In genomic region chr16:15857779-15858560, GRCh38 we compare ENCODE assay signal across 8 cellular contexts. TPM values are rescaled to one million over a fixed set of nuclear protein-coding genes. Genes with fewer than 3 reads are reported as not detected.
DNase-seq lines count a peak whose midpoint lies in the region; ATAC-seq, FAIRE-seq and TF ChIP-seq lines count a peak whose summit lies in the region.

No MANE protein-coding gene starts in this region.

- peak overlapping the region; percentile 94 for H2AFZ ChIP-seq in endothelial cell of umbilical vein (ENCODE audit: low read depth, low read length)

- dilution Hi-C loops in endothelial cell of umbilical vein (cut with MboI; ENCODE audit: extremely low pct_ligation_motif_present, low sequenced_read_pairs), result no loop called here

- no peaks in the 10 kb centered on the region for H4K20me1 ChIP-seq in endothelial cell of umbilical vein (replicated peaks; ENCODE audit: control insufficient read depth, extremely low read depth, insufficient read depth, low read length)

- intact Hi-C loops in endothelial cell of umbilical vein (cut with micrococcal nuclease), result no loop called here

- no TSS peak for BruUV-seq in endothelial cell of umbilical vein (replicated peaks; lab: Mats Ljungman, UMichigan)

- TF ChIP-seq POLR2A in endothelial cell of umbilical vein (IDR thresholded peaks at IDR 0.05; ENCODE audit: low read depth, low read length), result no peak

- DNase-seq in AG20443 (ENCODE audit: low spot score), result peak; percentile 84
- peak; percentile 22 for DNase-seq in MG63
- DNase-seq in endothelial cell of umbilical vein (ENCODE audit: low read depth, low spot score), result peak; percentile 22
- no peak for DNase-seq in activated gamma-delta T cell treated with Interleukin-2 at 50 U/mL for 16 hours
- no peak for DNase-seq in cerebellar cortex (ENCODE audit: low spot score)

- H3K4me1 ChIP-seq in endothelial cell of umbilical vein (ENCODE audit: control insufficient read depth, extremely low read depth, insufficient read depth, low read length) (peaks cover 11% of the 10 kb centered on the region), muscle layer of duodenum (ENCODE audit: control insufficient read depth in 1 of 2, insufficient read depth in 2 of 2, low read length in 2 of 2) (peaks cover 0 to 14% of the 10 kb centered on the region in 2 donors)

- CTCF ChIA-PET in endothelial cell of umbilical vein (lab: Charles Lee), result interaction anchor here (1.3 kb wide), 1 partner anchor 36 kb away, joined by 4 read pairs; no protein-coding TSS in a partner anchor

- no peaks in the 10 kb centered on the region for H3K79me2 ChIP-seq in endothelial cell of umbilical vein (ENCODE audit: control insufficient read depth, insufficient read depth, low read length)

- ATAC-seq in HG02970 (IDR thresholded peaks at IDR 0.05; ENCODE audit: low FRiP score, unreplicated experiment) (no peak), HG02588 (IDR thresholded peaks at IDR 0.05; ENCODE audit: unreplicated experiment) (no peak)

- H3K27ac ChIP-seq in endothelial cell of umbilical vein (ENCODE audit: insufficient read depth, low read depth, low read length) (no peak overlapping the region), muscle layer of duodenum (ENCODE audit: low read length) (peak overlapping the region; percentile 85)

- POLR2A ChIA-PET in endothelial cell of umbilical vein (lab: Charles Lee), result interaction anchor here (0.7 kb wide), 1 partner anchor 348 kb away, joined by 3 read pairs; no protein-coding TSS in a partner anchor

- H3K4me2 ChIP-seq in endothelial cell of umbilical vein (ENCODE audit: insufficient read depth, low read length), result peak overlapping the region; percentile 53

- no peaks in the 10 kb centered on the region for H3K9me1 ChIP-seq in endothelial cell of umbilical vein (replicated peaks; ENCODE audit: control insufficient read depth, extremely low read depth, insufficient read depth, low read length)

- peak; percentile 74 for FAIRE-seq in endothelial cell of umbilical vein (lab: Jason Lieb, UNC)

- peak overlapping the region; percentile 28 for H3K4me3 ChIP-seq in MG63
- H3K4me3 ChIP-seq in endothelial cell of umbilical vein (replicated peaks in 1 of 3; ENCODE audit: insufficient read depth in 1 of 3, low read depth in 1 of 3, low read length in 3 of 3), result peak overlapping the region; percentile 4 to 44 (median 38)
- H3K4me3 ChIP-seq in muscle layer of duodenum (ENCODE audit: low read depth in 1 of 2, low read length in 2 of 2), result peak overlapping the region; percentile 45 to 61

- H3K9me3 ChIP-seq in MG63, result no peaks in the 10 kb centered on the region
- no peaks in the 10 kb centered on the region for H3K9me3 ChIP-seq in endothelial cell of umbilical vein (replicated peaks; ENCODE audit: control insufficient read depth, insufficient read depth, low read length)
- H3K9me3 ChIP-seq in muscle layer of duodenum (ENCODE audit: control insufficient read depth in 1 of 2, low read length in 2 of 2), result no peaks in the 10 kb centered on the region

- H3K27me3 ChIP-seq in MG63, result peaks cover 21% of the 10 kb centered on the region
- peaks cover 36 to 38% of the 10 kb centered on the region in 2 experiments for H3K27me3 ChIP-seq in endothelial cell of umbilical vein (ENCODE audit: control insufficient read depth in 2 of 2, insufficient read depth in 2 of 2, low read length in 2 of 2)
- H3K27me3 ChIP-seq in muscle layer of duodenum (ENCODE audit: low read depth, low read length), result no peaks in the 10 kb centered on the region

- H3K9ac ChIP-seq in endothelial cell of umbilical vein (replicated peaks; ENCODE audit: extremely low read depth, insufficient read depth, low read length), result no peak overlapping the region

- no peak for TF ChIP-seq CTCF in endothelial cell of umbilical vein (IDR thresholded peaks at IDR 0.05; ENCODE audit: extremely low read depth in 1 of 2, insufficient read depth in 1 of 2, low read depth in 1 of 2, low read length in 2 of 2)

- H3K36me3 ChIP-seq in MG63 (no peaks in the 10 kb centered on the region), endothelial cell of umbilical vein (ENCODE audit: control insufficient read depth in 2 of 2, extremely low read depth in 1 of 2, insufficient read depth in 2 of 2, low read length in 2 of 2) (no peaks in the 10 kb centered on the region), muscle layer of duodenum (ENCODE audit: control insufficient read depth in 1 of 2, insufficient read depth in 2 of 2, low read length in 2 of 2) (no peaks in the 10 kb centered on the region)

TF ChIP-seq in endothelial cell of umbilical vein, 7 proteins besides CTCF, POLR2A, EP300 and RAD21:
- no peak for TF ChIP-seq MAX (IDR thresholded peaks at IDR 0.05; ENCODE audit: insufficient read depth, insufficient read length)
- no peak for TF ChIP-seq GATA2 (IDR thresholded peaks at IDR 0.05; ENCODE audit: insufficient read depth, insufficient read length, low read depth, low read length)
- no peak for TF ChIP-seq FOS (IDR thresholded peaks at IDR 0.05; ENCODE audit: borderline replicate concordance, insufficient read depth, low read length)
- no peak for TF ChIP-seq POLR2AphosphoS5 (IDR thresholded peaks at IDR 0.05; ENCODE audit: insufficient read depth, low read depth, low read length)
- peak; percentile 82 for TF ChIP-seq EZH2 (IDR thresholded peaks at IDR 0.05; ENCODE audit: borderline replicate concordance, low read depth, low read length, severe bottlenecking)
- TF ChIP-seq JUN (IDR thresholded peaks at IDR 0.05; ENCODE audit: borderline replicate concordance, insufficient read depth, insufficient read length, low read depth), result no peak
- TF ChIP-seq MYC (IDR thresholded peaks at IDR 0.05; ENCODE audit: low read depth, low read length), result no peak

RNA-seq across cellular contexts. Expression of gene MYH11, which starts 1.1 kb away (rescaled TPM):
- 0.03 TPM in 1 of 2 replicates, not detected in the other for total RNA-seq in MG63 (2014; rRNA removed; shearing (Covaris generic); ENCODE audit: low replicate concordance)
- total RNA-seq in endothelial cell of umbilical vein, result not detected in 2 replicates
- polyA plus RNA-seq in endothelial cell of umbilical vein, result not detected in 2 replicates
- polyA plus RNA-seq in endothelial cell of umbilical vein (2011; cell fraction: cytosol; rRNA removed), result not detected in 2 replicates
- polyA plus RNA-seq in endothelial cell of umbilical vein (2011; cell fraction: nucleus; rRNA removed), result 0.03 TPM in 1 of 2 replicates, not detected in the other
- polyA plus RNA-seq in endothelial cell of umbilical vein (2012), result 0.08 and 0.12 TPM in 2 replicates
- polyA minus RNA-seq in endothelial cell of umbilical vein, result 0.15 TPM in 1 of 2 replicates, not detected in the other
- not detected for polyA minus RNA-seq in endothelial cell of umbilical vein (2011; cell fraction: cytosol; rRNA and poly(A)+ RNA removed)
- polyA minus RNA-seq in endothelial cell of umbilical vein (2011; cell fraction: nucleus; rRNA and poly(A)+ RNA removed), result not detected in 2 replicates

RNA-seq across cellular contexts. Expression of gene CEP20, which starts 30.4 kb away (rescaled TPM):
- total RNA-seq in MG63 (2014; rRNA removed; shearing (Covaris generic); ENCODE audit: low replicate concordance), result 110 and 122 TPM in 2 replicates
- 28.0 and 30.5 TPM in 2 replicates for total RNA-seq in endothelial cell of umbilical vein
- 7.7 and 9.5 TPM in 2 replicates for polyA plus RNA-seq in endothelial cell of umbilical vein
- 15.7 and 17.2 TPM in 2 replicates for polyA plus RNA-seq in endothelial cell of umbilical vein (2011; cell fraction: cytosol; rRNA removed)
- 5.8 and 8.5 TPM in 2 replicates for polyA plus RNA-seq in endothelial cell of umbilical vein (2011; cell fraction: nucleus; rRNA removed)
- polyA plus RNA-seq in endothelial cell of umbilical vein (2012), result 18.9 and 40.7 TPM in 2 replicates
- 9.1 and 17.9 TPM in 2 replicates for polyA minus RNA-seq in endothelial cell of umbilical vein
- 11.4 TPM for polyA minus RNA-seq in endothelial cell of umbilical vein (2011; cell fraction: cytosol; rRNA and poly(A)+ RNA removed)
- polyA minus RNA-seq in endothelial cell of umbilical vein (2011; cell fraction: nucleus; rRNA and poly(A)+ RNA removed), result 3.4 and 3.9 TPM in 2 replicates

Comparison
In these comparisons a context has a peak if more than half of its experiments do, and no peak if none do; other contexts are left out.
1. DNase-seq: peak in AG20443 (single experiment), MG63 (single experiment) and endothelial cell of umbilical vein (single experiment); none in activated gamma-delta T cell treated with Interleukin-2 at 50 U/mL for 16 hours (single experiment) and cerebellar cortex (single experiment).
2. Peak in every context shown above with its lines, with median percentiles within 50 percentile points of each other: H3K4me3 ChIP-seq.